1 cellular context compared by ENCODE assay signal in genomic region chr14:21199611-21200570, GRCh38.
TF ChIP-seq lines count a peak whose summit lies in the region.

No MANE protein-coding gene starts in this region.

TF ChIP-seq in WTC11, 78 proteins besides CTCF, POLR2A, EP300 and RAD21 (continued from another document and continues in another):
- TF ChIP-seq FOXP4 (CRISPR knock-in tag; IDR thresholded peaks at IDR 0.05) (no peak), PRDM15 (CRISPR knock-in tag; IDR thresholded peaks at IDR 0.05) (no peak), ATF2 (CRISPR knock-in tag; IDR thresholded peaks at IDR 0.05; ENCODE audit: borderline replicate concordance, low read depth) (no peak), ARID4B (CRISPR knock-in tag; IDR thresholded peaks at IDR 0.05; ENCODE audit: borderline replicate concordance) (no peak), ETV6 (CRISPR knock-in tag; IDR thresholded peaks at IDR 0.05) (no peak), GTF2I (CRISPR knock-in tag; conservative IDR thresholded peaks at IDR 0.05) (no peak), NFATC4 (CRISPR knock-in tag; IDR thresholded peaks at IDR 0.05) (peak; percentile 80; the same call in 1 of the 2 replicates), NR3C1 (CRISPR knock-in tag; conservative IDR thresholded peaks at IDR 0.05; ENCODE audit: low read depth) (no peak), SMAD4 (CRISPR knock-in tag; IDR thresholded peaks at IDR 0.05) (no peak), ZNF121 (CRISPR knock-in tag; IDR thresholded peaks at IDR 0.05) (no peak), ATF6 (CRISPR knock-in tag; IDR thresholded peaks at IDR 0.05) (no peak), ZNF671 (CRISPR knock-in tag; IDR thresholded peaks at IDR 0.05) (0 out of 2 replicates have a peak, but pooled peaks have one; percentile 62), IRF2 (CRISPR knock-in tag; IDR thresholded peaks at IDR 0.05; ENCODE audit: borderline replicate concordance, low read depth) (no peak), ZNF317 (CRISPR knock-in tag; IDR thresholded peaks at IDR 0.05; ENCODE audit: borderline replicate concordance, low read depth) (no peak), ZNF232 (CRISPR knock-in tag; IDR thresholded peaks at IDR 0.05) (no peak), ESRRA (CRISPR knock-in tag; IDR thresholded peaks at IDR 0.05; ENCODE audit: borderline replicate concordance) (no peak)
- TF ChIP-seq, protein P1, sequence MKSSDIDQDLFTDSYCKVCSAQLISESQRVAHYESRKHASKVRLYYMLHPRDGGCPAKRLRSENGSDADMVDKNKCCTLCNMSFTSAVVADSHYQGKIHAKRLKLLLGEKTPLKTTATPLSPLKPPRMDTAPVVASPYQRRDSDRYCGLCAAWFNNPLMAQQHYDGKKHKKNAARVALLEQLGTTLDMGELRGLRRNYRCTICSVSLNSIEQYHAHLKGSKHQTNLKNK (CRISPR knock-in tag; IDR thresholded peaks at IDR 0.05), result no peak
- TF ChIP-seq, protein P2, sequence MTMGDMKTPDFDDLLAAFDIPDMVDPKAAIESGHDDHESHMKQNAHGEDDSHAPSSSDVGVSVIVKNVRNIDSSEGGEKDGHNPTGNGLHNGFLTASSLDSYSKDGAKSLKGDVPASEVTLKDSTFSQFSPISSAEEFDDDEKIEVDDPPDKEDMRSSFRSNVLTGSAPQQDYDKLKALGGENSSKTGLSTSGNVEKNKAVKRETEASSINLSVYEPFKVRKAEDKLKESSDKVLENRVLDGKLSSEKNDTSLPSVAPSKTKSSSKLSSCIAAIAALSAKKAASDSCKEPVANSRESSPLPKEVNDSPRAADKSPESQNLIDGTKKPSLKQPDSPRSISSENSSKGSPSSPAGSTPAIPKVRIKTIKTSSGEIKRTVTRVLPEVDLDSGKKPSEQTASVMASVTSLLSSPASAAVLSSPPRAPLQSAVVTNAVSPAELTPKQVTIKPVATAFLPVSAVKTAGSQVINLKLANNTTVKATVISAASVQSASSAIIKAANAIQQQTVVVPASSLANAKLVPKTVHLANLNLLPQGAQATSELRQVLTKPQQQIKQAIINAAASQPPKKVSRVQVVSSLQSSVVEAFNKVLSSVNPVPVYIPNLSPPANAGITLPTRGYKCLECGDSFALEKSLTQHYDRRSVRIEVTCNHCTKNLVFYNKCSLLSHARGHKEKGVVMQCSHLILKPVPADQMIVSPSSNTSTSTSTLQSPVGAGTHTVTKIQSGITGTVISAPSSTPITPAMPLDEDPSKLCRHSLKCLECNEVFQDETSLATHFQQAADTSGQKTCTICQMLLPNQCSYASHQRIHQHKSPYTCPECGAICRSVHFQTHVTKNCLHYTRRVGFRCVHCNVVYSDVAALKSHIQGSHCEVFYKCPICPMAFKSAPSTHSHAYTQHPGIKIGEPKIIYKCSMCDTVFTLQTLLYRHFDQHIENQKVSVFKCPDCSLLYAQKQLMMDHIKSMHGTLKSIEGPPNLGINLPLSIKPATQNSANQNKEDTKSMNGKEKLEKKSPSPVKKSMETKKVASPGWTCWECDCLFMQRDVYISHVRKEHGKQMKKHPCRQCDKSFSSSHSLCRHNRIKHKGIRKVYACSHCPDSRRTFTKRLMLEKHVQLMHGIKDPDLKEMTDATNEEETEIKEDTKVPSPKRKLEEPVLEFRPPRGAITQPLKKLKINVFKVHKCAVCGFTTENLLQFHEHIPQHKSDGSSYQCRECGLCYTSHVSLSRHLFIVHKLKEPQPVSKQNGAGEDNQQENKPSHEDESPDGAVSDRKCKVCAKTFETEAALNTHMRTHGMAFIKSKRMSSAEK (CRISPR knock-in tag; IDR thresholded peaks at IDR 0.05; ENCODE audit: borderline replicate concordance), result peak; percentile 74; the same call in 1 of the 2 replicates
- TF ChIP-seq, protein P3, sequence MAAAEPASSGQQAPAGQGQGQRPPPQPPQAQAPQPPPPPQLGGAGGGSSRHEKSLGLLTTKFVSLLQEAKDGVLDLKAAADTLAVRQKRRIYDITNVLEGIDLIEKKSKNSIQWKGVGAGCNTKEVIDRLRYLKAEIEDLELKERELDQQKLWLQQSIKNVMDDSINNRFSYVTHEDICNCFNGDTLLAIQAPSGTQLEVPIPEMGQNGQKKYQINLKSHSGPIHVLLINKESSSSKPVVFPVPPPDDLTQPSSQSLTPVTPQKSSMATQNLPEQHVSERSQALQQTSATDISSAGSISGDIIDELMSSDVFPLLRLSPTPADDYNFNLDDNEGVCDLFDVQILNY (CRISPR knock-in tag; IDR thresholded peaks at IDR 0.05), result no peak
- TF ChIP-seq, protein P4, sequence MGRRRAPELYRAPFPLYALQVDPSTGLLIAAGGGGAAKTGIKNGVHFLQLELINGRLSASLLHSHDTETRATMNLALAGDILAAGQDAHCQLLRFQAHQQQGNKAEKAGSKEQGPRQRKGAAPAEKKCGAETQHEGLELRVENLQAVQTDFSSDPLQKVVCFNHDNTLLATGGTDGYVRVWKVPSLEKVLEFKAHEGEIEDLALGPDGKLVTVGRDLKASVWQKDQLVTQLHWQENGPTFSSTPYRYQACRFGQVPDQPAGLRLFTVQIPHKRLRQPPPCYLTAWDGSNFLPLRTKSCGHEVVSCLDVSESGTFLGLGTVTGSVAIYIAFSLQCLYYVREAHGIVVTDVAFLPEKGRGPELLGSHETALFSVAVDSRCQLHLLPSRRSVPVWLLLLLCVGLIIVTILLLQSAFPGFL (CRISPR knock-in tag; IDR thresholded peaks at IDR 0.05; ENCODE audit: borderline replicate concordance), result no peak
- TF ChIP-seq, protein P5, sequence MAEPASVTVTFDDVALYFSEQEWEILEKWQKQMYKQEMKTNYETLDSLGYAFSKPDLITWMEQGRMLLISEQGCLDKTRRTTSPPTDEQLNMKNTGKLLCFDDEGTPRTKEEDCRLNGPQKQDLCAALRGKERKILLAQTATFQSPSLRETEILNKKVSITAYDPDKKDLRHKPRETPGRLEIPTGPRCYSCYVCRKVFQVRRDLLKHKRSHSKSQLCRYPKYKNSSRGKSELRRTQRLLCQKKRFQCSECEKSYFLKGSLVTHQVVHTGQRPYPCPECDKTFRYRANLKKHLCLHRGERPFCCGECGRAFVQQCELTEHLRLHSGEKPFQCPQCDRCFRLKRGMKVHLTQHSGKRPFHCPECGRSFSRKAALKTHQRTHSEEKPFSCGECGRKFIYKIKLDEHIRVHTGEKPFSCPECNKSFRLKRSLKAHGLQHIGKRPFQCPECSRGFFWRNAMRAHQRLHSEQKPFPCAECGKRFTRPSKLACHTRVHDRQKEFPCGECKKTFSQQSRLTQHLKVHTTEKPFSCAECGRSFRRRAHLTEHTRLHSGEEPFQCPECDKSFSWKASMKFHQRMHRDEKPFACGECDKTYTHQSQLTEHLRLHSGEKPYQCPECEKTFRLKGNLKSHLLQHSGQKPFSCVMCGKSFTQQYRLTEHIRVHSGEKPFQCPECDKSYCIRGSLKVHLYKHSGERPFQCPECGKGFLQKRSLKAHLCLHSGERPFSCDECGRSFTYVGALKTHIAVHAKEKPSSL (CRISPR knock-in tag; conservative IDR thresholded peaks at IDR 0.05), result peak; percentile 80
